ENCODE assay signal across 3 cellular contexts in genomic region chr5:108696407-108696806, GRCh38.
TF ChIP-seq lines count a peak whose summit lies in the region.

No MANE protein-coding gene starts in this region.

TF ChIP-seq in A549, 52 proteins besides CTCF, POLR2A, EP300 and RAD21:
- TF ChIP-seq HEYL (CRISPR knock-in tag; IDR thresholded peaks at IDR 0.05) (no peak), FOSB (CRISPR knock-in tag; IDR thresholded peaks at IDR 0.05) (no peak), ZC3H11A (IDR thresholded peaks at IDR 0.05) (peak; percentile 79)
TF ChIP-seq in A549: peak in this region for 1.

TF ChIP-seq in GM23338, 12 proteins besides CTCF, POLR2A, EP300 and RAD21:
- TF ChIP-seq, protein P1, sequence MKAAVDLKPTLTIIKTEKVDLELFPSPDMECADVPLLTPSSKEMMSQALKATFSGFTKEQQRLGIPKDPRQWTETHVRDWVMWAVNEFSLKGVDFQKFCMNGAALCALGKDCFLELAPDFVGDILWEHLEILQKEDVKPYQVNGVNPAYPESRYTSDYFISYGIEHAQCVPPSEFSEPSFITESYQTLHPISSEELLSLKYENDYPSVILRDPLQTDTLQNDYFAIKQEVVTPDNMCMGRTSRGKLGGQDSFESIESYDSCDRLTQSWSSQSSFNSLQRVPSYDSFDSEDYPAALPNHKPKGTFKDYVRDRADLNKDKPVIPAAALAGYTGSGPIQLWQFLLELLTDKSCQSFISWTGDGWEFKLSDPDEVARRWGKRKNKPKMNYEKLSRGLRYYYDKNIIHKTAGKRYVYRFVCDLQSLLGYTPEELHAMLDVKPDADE (IDR thresholded peaks at IDR 0.05) = no peak
- TF ChIP-seq ZNF331 (CRISPR knock-in tag; IDR thresholded peaks at IDR 0.05; ENCODE audit: low read depth) = no peak
- no peak for TF ChIP-seq EZH2phosphoT487 (IDR thresholded peaks at IDR 0.05; ENCODE audit: unreplicated experiment)
- no peak for TF ChIP-seq ZNF114 (CRISPR knock-in tag; IDR thresholded peaks at IDR 0.05)
- no peak for TF ChIP-seq JUNB (IDR thresholded peaks at IDR 0.05; ENCODE audit: unreplicated experiment)
- no peak for TF ChIP-seq NANOG (IDR thresholded peaks at IDR 0.05; ENCODE audit: borderline replicate concordance)
- TF ChIP-seq, protein P2, sequence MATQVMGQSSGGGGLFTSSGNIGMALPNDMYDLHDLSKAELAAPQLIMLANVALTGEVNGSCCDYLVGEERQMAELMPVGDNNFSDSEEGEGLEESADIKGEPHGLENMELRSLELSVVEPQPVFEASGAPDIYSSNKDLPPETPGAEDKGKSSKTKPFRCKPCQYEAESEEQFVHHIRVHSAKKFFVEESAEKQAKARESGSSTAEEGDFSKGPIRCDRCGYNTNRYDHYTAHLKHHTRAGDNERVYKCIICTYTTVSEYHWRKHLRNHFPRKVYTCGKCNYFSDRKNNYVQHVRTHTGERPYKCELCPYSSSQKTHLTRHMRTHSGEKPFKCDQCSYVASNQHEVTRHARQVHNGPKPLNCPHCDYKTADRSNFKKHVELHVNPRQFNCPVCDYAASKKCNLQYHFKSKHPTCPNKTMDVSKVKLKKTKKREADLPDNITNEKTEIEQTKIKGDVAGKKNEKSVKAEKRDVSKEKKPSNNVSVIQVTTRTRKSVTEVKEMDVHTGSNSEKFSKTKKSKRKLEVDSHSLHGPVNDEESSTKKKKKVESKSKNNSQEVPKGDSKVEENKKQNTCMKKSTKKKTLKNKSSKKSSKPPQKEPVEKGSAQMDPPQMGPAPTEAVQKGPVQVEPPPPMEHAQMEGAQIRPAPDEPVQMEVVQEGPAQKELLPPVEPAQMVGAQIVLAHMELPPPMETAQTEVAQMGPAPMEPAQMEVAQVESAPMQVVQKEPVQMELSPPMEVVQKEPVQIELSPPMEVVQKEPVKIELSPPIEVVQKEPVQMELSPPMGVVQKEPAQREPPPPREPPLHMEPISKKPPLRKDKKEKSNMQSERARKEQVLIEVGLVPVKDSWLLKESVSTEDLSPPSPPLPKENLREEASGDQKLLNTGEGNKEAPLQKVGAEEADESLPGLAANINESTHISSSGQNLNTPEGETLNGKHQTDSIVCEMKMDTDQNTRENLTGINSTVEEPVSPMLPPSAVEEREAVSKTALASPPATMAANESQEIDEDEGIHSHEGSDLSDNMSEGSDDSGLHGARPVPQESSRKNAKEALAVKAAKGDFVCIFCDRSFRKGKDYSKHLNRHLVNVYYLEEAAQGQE (IDR thresholded peaks at IDR 0.05; ENCODE audit: unreplicated experiment) = no peak
- TF ChIP-seq EZH2 (IDR thresholded peaks at IDR 0.05; ENCODE audit: low read depth, unreplicated experiment) = no peak
- TF ChIP-seq POLR2AphosphoS5 (IDR thresholded peaks at IDR 0.05; ENCODE audit: low read depth) = no peak
- no peak for TF ChIP-seq STAT1 (IDR thresholded peaks at IDR 0.05; ENCODE audit: unreplicated experiment)
- no peak for TF ChIP-seq ZNF462 (CRISPR knock-in tag; IDR thresholded peaks at IDR 0.05)

TF ChIP-seq in HEK293, 187 proteins besides CTCF, POLR2A, EP300 and RAD21 (continued from another document and continues in another):
- TF ChIP-seq ZNF366 (tag by site-specific recombination; conservative IDR thresholded peaks at IDR 0.05) (no peak), ZBTB48 (tag by site-specific recombination; IDR thresholded peaks at IDR 0.05) (no peak), KLF16 (tag by site-specific recombination; IDR thresholded peaks at IDR 0.05) (no peak), TCF7L2 (IDR thresholded peaks at IDR 0.05; ENCODE audit: borderline replicate concordance, low read depth, low read length) (no peak), ZBTB11 (tag by site-specific recombination; conservative IDR thresholded peaks at IDR 0.05; ENCODE audit: low read depth) (peak; percentile 57), BCL6B (tag by site-specific recombination; IDR thresholded peaks at IDR 0.05) (no peak), GLIS1 (tag by site-specific recombination; IDR thresholded peaks at IDR 0.05) (no peak), SCRT2 (tag by site-specific recombination; IDR thresholded peaks at IDR 0.05) (no peak), ZNF555 (tag by site-specific recombination; conservative IDR thresholded peaks at IDR 0.05) (peak; percentile 60), ZBTB7A (tag by site-specific recombination; IDR thresholded peaks at IDR 0.05; ENCODE audit: low read depth) (no peak), SP7 (tag by site-specific recombination; IDR thresholded peaks at IDR 0.05) (no peak), ZNF23 (tag by site-specific recombination; IDR thresholded peaks at IDR 0.05; ENCODE audit: borderline replicate concordance) (no peak), ZXDB (tag by site-specific recombination; IDR thresholded peaks at IDR 0.05) (no peak), ZNF645 (tag by site-specific recombination; IDR thresholded peaks at IDR 0.05) (no peak), ZNF335 (tag by site-specific recombination; conservative IDR thresholded peaks at IDR 0.05) (no peak), FEZF1 (tag by site-specific recombination; IDR thresholded peaks at IDR 0.05) (no peak), YY1 (tag by site-specific recombination; IDR thresholded peaks at IDR 0.05) (no peak), ZNF549 (tag by site-specific recombination; IDR thresholded peaks at IDR 0.05) (no peak), ZNF639 (tag by site-specific recombination; IDR thresholded peaks at IDR 0.05) (no peak), REPIN1 (tag by site-specific recombination; IDR thresholded peaks at IDR 0.05; ENCODE audit: low read depth) (no peak), ZNF19 (tag by site-specific recombination; IDR thresholded peaks at IDR 0.05; ENCODE audit: low read depth) (0 out of 2 replicates have a peak, but pooled peaks have one; percentile 13), ZNF433 (tag by site-specific recombination; IDR thresholded peaks at IDR 0.05; ENCODE audit: low read depth) (0 out of 2 replicates have a peak, but pooled peaks have one; percentile 41), ZNF624 (tag by site-specific recombination; IDR thresholded peaks at IDR 0.05) (no peak), ZNF16 (tag by site-specific recombination; IDR thresholded peaks at IDR 0.05; ENCODE audit: low read depth) (no peak), OSR2 (tag by site-specific recombination; IDR thresholded peaks at IDR 0.05) (no peak), ZNF121 (tag by site-specific recombination; IDR thresholded peaks at IDR 0.05) (no peak), ZNF626 (tag by site-specific recombination; IDR thresholded peaks at IDR 0.05) (no peak), ZNF292 (tag by site-specific recombination; IDR thresholded peaks at IDR 0.05; ENCODE audit: borderline replicate concordance, low read depth) (no peak), RBAK (tag by site-specific recombination; IDR thresholded peaks at IDR 0.05) (no peak), ZNF394 (tag by site-specific recombination; IDR thresholded peaks at IDR 0.05; ENCODE audit: borderline replicate concordance) (peak; percentile 87; the same call in 1 of the 2 replicates), ZNF521 (tag by site-specific recombination; IDR thresholded peaks at IDR 0.05) (no peak), ZNF404 (tag by site-specific recombination; IDR thresholded peaks at IDR 0.05) (0 out of 2 replicates have a peak, but pooled peaks have one; percentile 53), MZF1 (tag by site-specific recombination; IDR thresholded peaks at IDR 0.05; ENCODE audit: borderline replicate concordance) (no peak), ZBTB1 (tag by site-specific recombination; IDR thresholded peaks at IDR 0.05) (no peak), ZNF266 (tag by site-specific recombination; IDR thresholded peaks at IDR 0.05; ENCODE audit: low read depth) (0 out of 2 replicates have a peak, but pooled peaks have one; percentile 31), ZSCAN30 (tag by site-specific recombination; IDR thresholded peaks at IDR 0.05) (no peak), PRDM1 (tag by site-specific recombination; IDR thresholded peaks at IDR 0.05) (no peak), ZNF169 (tag by site-specific recombination; IDR thresholded peaks at IDR 0.05) (no peak)
- TF ChIP-seq, protein P3, sequence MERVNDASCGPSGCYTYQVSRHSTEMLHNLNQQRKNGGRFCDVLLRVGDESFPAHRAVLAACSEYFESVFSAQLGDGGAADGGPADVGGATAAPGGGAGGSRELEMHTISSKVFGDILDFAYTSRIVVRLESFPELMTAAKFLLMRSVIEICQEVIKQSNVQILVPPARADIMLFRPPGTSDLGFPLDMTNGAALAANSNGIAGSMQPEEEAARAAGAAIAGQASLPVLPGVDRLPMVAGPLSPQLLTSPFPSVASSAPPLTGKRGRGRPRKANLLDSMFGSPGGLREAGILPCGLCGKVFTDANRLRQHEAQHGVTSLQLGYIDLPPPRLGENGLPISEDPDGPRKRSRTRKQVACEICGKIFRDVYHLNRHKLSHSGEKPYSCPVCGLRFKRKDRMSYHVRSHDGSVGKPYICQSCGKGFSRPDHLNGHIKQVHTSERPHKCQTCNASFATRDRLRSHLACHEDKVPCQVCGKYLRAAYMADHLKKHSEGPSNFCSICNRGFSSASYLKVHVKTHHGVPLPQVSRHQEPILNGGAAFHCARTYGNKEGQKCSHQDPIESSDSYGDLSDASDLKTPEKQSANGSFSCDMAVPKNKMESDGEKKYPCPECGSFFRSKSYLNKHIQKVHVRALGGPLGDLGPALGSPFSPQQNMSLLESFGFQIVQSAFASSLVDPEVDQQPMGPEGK (tag by site-specific recombination; IDR thresholded peaks at IDR 0.05) = no peak
- TF ChIP-seq, protein P2 (tag by site-specific recombination; IDR thresholded peaks at IDR 0.05) = 0 out of 2 replicates have a peak, but pooled peaks have one; percentile 17
